ENCODE assay signal across 17 cellular contexts in genomic region chr4:26317766-26318165, GRCh38. TPM values are rescaled to one million over a fixed set of nuclear protein-coding genes. Genes with fewer than 3 reads are reported as not detected.
DNase-seq lines count a peak whose midpoint lies in the region; ATAC-seq and TF ChIP-seq lines count a peak whose summit lies in the region.
"Had no signal": no experiment of that assay in that cellular context is flagged by ENCODE, and none has a peak within 500 bp of the region (broad histone marks: within the 10 kb centered on the region; RNA-seq: fewer than 3 reads in every experiment).

No MANE protein-coding gene starts in this region.

- no peaks in the 10 kb centered on the region for H3K36me3 ChIP-seq in RWPE2 (ENCODE audit: low read depth)
- H3K36me3 ChIP-seq in endodermal cell (ENCODE audit: control insufficient read depth, insufficient read depth, low read length), result no peaks in the 10 kb centered on the region
- H3K36me3 ChIP-seq: HAP-1, SJSA1, uterus had no signal

- no peak for DNase-seq in stimulated activated naive CD8-positive, alpha-beta T cell treated with anti-CD3 and anti-CD28 coated beads, Interleukin-15, amount 100 ng/mL, for 72 hours
- DNase-seq in RWPE2 (ENCODE audit: low spot score), result no peak
- no peak for DNase-seq in endodermal cell
- DNase-seq in type B pancreatic cell (ENCODE audit: extremely low spot score, unreplicated experiment), result no peak
- no peak for DNase-seq in activated CD4-positive, CD25-positive, alpha-beta regulatory T cell treated with anti-CD3 and anti-CD28 coated beads, Interleukin-2, amount 50 U/mL, for 72 hours
- DNase-seq in Ammon's horn (ENCODE audit: low spot score), result no peak
- DNase-seq: foreskin melanocyte; KBM-7; NCI-H1436; NCI-H2227 treated with DMSO at 0.1 percent for 48 hours; stimulated activated CD4-positive, alpha-beta T cell treated with anti-CD3 and anti-CD28 coated beads, Interleukin-4, amount 100 ng/mL, for 4 hours; uterus had no signal

- H3K36me3 Mint-ChIP-seq in stimulated activated naive CD8-positive, alpha-beta T cell treated with anti-CD3 and anti-CD28 coated beads, Interleukin-15, Interleukin-2, amounts not matched to agents 100 ng/mL and 50 ng/mL, for 24 hours (ENCODE audit: low read depth), result peaks cover 29% of the 10 kb centered on the region
- H3K36me3 Mint-ChIP-seq in endodermal cell (ENCODE audit: low read depth) (peaks cover 6% of the 10 kb centered on the region), type B pancreatic cell (no peaks in the 10 kb centered on the region)

- peaks cover 29% of the 10 kb centered on the region for H3K4me1 Mint-ChIP-seq in stimulated activated naive CD8-positive, alpha-beta T cell treated with anti-CD3 and anti-CD28 coated beads, Interleukin-15, Interleukin-2, amounts not matched to agents 100 ng/mL and 50 ng/mL, for 24 hours (ENCODE audit: low read depth)
- H3K4me1 Mint-ChIP-seq in stimulated activated naive CD8-positive, alpha-beta T cell treated with anti-CD3 and anti-CD28 coated beads, Interleukin-15, amount 100 ng/mL, for 72 hours, result peaks cover 28% of the 10 kb centered on the region
- H3K4me1 Mint-ChIP-seq in endodermal cell (peaks cover 5% of the 10 kb centered on the region), type B pancreatic cell (ENCODE audit: unreplicated experiment) (peaks cover 1% of the 10 kb centered on the region)

- no peak overlapping the region for H3K9ac ChIP-seq in endodermal cell (ENCODE audit: extremely low read depth, low read length, poor library complexity, severe bottlenecking)

- H3K9me3 ChIP-seq in RWPE2 (ENCODE audit: severe bottlenecking), result no peaks in the 10 kb centered on the region
- peaks cover 28% of the 10 kb centered on the region for H3K9me3 ChIP-seq in endodermal cell (ENCODE audit: control insufficient read depth, low read length)
- H3K9me3 ChIP-seq: SJSA1, uterus had no signal

- H3K27ac ChIP-seq in RWPE2 (ENCODE audit: poor library complexity, severe bottlenecking), result peak overlapping the region; percentile 86
- H3K27ac ChIP-seq in endodermal cell (ENCODE audit: low read depth, low read length), result no peak overlapping the region

- no peak overlapping the region for H3K4me3 Mint-ChIP-seq in stimulated activated naive CD8-positive, alpha-beta T cell treated with anti-CD3 and anti-CD28 coated beads, Interleukin-15, Interleukin-2, amounts not matched to agents 100 ng/mL and 50 ng/mL, for 24 hours
- H3K4me3 Mint-ChIP-seq in stimulated activated naive CD8-positive, alpha-beta T cell treated with anti-CD3 and anti-CD28 coated beads, Interleukin-15, amount 100 ng/mL, for 72 hours, result peak overlapping the region in 1 of 2 donors; percentile 99
- peak overlapping the region; percentile 95 for H3K4me3 Mint-ChIP-seq in endodermal cell
- peak overlapping the region; percentile 66 for H3K4me3 Mint-ChIP-seq in type B pancreatic cell

- H3K4me3 ChIP-seq in RWPE2 (ENCODE audit: severe bottlenecking) (no peak overlapping the region), endodermal cell (ENCODE audit: low read length) (peak overlapping the region; percentile 86)
- H3K4me3 ChIP-seq: HAP-1, lung, uterus had no signal

- TF ChIP-seq CTCF in RWPE2 (IDR thresholded peaks at IDR 0.05; ENCODE audit: poor library complexity, severe bottlenecking) (no peak), endodermal cell (conservative IDR thresholded peaks at IDR 0.05) (no peak), type B pancreatic cell (conservative IDR thresholded peaks at IDR 0.05) (no peak)

- WGBS in endodermal cell (ENCODE audit: insufficient coverage in 1 of 2, insufficient read length in 1 of 2), 2 experiments, result 90 to 92% methylated on average over 1 to 2 of the region's 2 CpGs

- peaks cover 7% of the 10 kb centered on the region for H3K4me1 ChIP-seq in RWPE2 (ENCODE audit: insufficient read depth, poor library complexity, severe bottlenecking)
- no peaks in the 10 kb centered on the region for H3K4me1 ChIP-seq in endodermal cell (ENCODE audit: control insufficient read depth, insufficient read depth, low read length)
- H3K4me1 ChIP-seq: uterus had no signal

- peaks cover 27% of the 10 kb centered on the region for H3K9me3 Mint-ChIP-seq in stimulated activated naive CD8-positive, alpha-beta T cell treated with anti-CD3 and anti-CD28 coated beads, Interleukin-15, Interleukin-2, amounts not matched to agents 100 ng/mL and 50 ng/mL, for 24 hours
- peaks cover 19 to 34% of the 10 kb centered on the region in 2 donors for H3K9me3 Mint-ChIP-seq in stimulated activated naive CD8-positive, alpha-beta T cell treated with anti-CD3 and anti-CD28 coated beads, Interleukin-15, amount 100 ng/mL, for 72 hours
- H3K9me3 Mint-ChIP-seq in endodermal cell (peaks cover 47% of the 10 kb centered on the region), type B pancreatic cell (peaks cover 11% of the 10 kb centered on the region)

- ATAC-seq in stimulated activated naive CD8-positive, alpha-beta T cell treated with anti-CD3 and anti-CD28 coated beads, Interleukin-15, amount 100 ng/mL, for 72 hours, result no peak
- ATAC-seq in RWPE2 (ENCODE audit: low read depth) (no peak), HG02852 (IDR thresholded peaks at IDR 0.05; ENCODE audit: unreplicated experiment) (no peak)

- no peaks in the 10 kb centered on the region for H3K27me3 ChIP-seq in RWPE2 (ENCODE audit: insufficient read depth, poor library complexity, severe bottlenecking)
- no peaks in the 10 kb centered on the region for H3K27me3 ChIP-seq in endodermal cell (ENCODE audit: control insufficient read depth, insufficient read depth, low read length, poor library complexity, severe bottlenecking)
- H3K27me3 ChIP-seq: SJSA1, uterus had no signal

- peak overlapping the region; percentile 99 for H3K27ac Mint-ChIP-seq in stimulated activated naive CD8-positive, alpha-beta T cell treated with anti-CD3 and anti-CD28 coated beads, Interleukin-15, Interleukin-2, amounts not matched to agents 100 ng/mL and 50 ng/mL, for 24 hours
- no peak overlapping the region for H3K27ac Mint-ChIP-seq in stimulated activated naive CD8-positive, alpha-beta T cell treated with anti-CD3 and anti-CD28 coated beads, Interleukin-15, amount 100 ng/mL, for 72 hours
- no peak overlapping the region for H3K27ac Mint-ChIP-seq in endodermal cell
- peak overlapping the region; percentile 58 for H3K27ac Mint-ChIP-seq in type B pancreatic cell

- no peaks in the 10 kb centered on the region for H3K27me3 Mint-ChIP-seq in stimulated activated naive CD8-positive, alpha-beta T cell treated with anti-CD3 and anti-CD28 coated beads, Interleukin-15, Interleukin-2, amounts not matched to agents 100 ng/mL and 50 ng/mL, for 24 hours
- H3K27me3 Mint-ChIP-seq in stimulated activated naive CD8-positive, alpha-beta T cell treated with anti-CD3 and anti-CD28 coated beads, Interleukin-15, amount 100 ng/mL, for 72 hours, result no peaks in the 10 kb centered on the region
- H3K27me3 Mint-ChIP-seq in endodermal cell (ENCODE audit: insufficient read depth), result no peaks in the 10 kb centered on the region
- peaks cover 8% of the 10 kb centered on the region for H3K27me3 Mint-ChIP-seq in type B pancreatic cell

RNA-seq across cellular contexts. Expression of gene RBPJ, which starts 3.0 kb away (rescaled TPM):
- total RNA-seq in endodermal cell (10 to 100 TPM; 71.1 to 78.0 TPM), type B pancreatic cell (ENCODE audit: low replicate concordance) (61.5 and 95.4 TPM in 2 replicates)
- 76.5 TPM for polyA plus RNA-seq in endodermal cell (2013, experiment 1 of 2)
- 71.4 TPM for polyA plus RNA-seq in endodermal cell (2013, experiment 2 of 2)

Comparison
In these comparisons a context has a peak if more than half of its experiments do, and no peak if none do; other contexts are left out.
1. H3K27ac Mint-ChIP-seq: peak in stimulated activated naive CD8-positive, alpha-beta T cell treated with anti-CD3 and anti-CD28 coated beads, Interleukin-15, Interleukin-2, amounts not matched to agents 100 ng/mL and 50 ng/mL, for 24 hours (single experiment) and type B pancreatic cell (single experiment); none in stimulated activated naive CD8-positive, alpha-beta T cell treated with anti-CD3 and anti-CD28 coated beads, Interleukin-15, amount 100 ng/mL, for 72 hours (0 of 2) and endodermal cell (single experiment).